27 cellular contexts compared by ENCODE assay signal in genomic region chr15:57205999-57206398, GRCh38.
DNase-seq lines count a peak whose midpoint lies in the region; ATAC-seq and TF ChIP-seq lines count a peak whose summit lies in the region.
"Had no signal": no experiment of that assay in that cellular context is flagged by ENCODE, and none has a peak within 500 bp of the region (broad histone marks: within the 10 kb centered on the region; RNA-seq: fewer than 3 reads in every experiment).

No MANE protein-coding gene starts in this region.

- no peak for TF ChIP-seq CTCF in WTC11 (IDR thresholded peaks at IDR 0.05)

- no peak overlapping the region for H3K27ac ChIP-seq in mesenchymal stem cell (ENCODE audit: low read length, poor library complexity, severe bottlenecking)
- H3K27ac ChIP-seq: heart right ventricle, HL-60 had no signal

- no peaks in the 10 kb centered on the region for H3K9me3 ChIP-seq in mesenchymal stem cell (ENCODE audit: control insufficient read depth, low read length)
- H3K9me3 ChIP-seq: heart right ventricle had no signal

- H2BK12ac ChIP-seq in mesenchymal stem cell (ENCODE audit: low read length in 2 of 2): no peak overlapping the region

- H2BK120ac ChIP-seq in mesenchymal stem cell (ENCODE audit: low read depth, low read length): no peak overlapping the region

- H2AFZ ChIP-seq in mesenchymal stem cell (ENCODE audit: low read depth, low read length): no peak overlapping the region

- CTCF ChIA-PET in WTC11 (lab: Charles Lee): no interaction called here

- H4K8ac ChIP-seq in mesenchymal stem cell (ENCODE audit: low read length): no peak overlapping the region

- no peak overlapping the region for H4K91ac ChIP-seq in mesenchymal stem cell (ENCODE audit: low read length)

- peak overlapping the region; percentile 68 for H3K27ac Mint-ChIP-seq in WTC11
- peak overlapping the region; percentile 15 for H3K27ac Mint-ChIP-seq in stimulated activated memory B cell treated with anti-CD40 and anti-IgM and Interleukin-4, amounts not matched to agents 10 μg/mL and 1 μg/mL and 100 μg/mL, for 72 hours
- H3K27ac Mint-ChIP-seq: activated CD4-positive, alpha-beta T cell treated with anti-CD3 and anti-CD28 coated beads, Interleukin-2, amount 10 ng/mL, durations not matched to agents 24 days and 14 days; activated naive CD4-positive, alpha-beta T cell treated with anti-CD3 and anti-CD28 coated beads, Interleukin-2, amount 10 ng/mL, durations not matched to agents 7 days and 5 days; activated T-helper 1 cell treated with anti-CD3 and anti-CD28 coated beads, Interleukin-12 subunit alpha, Interleukin-12 subunit beta, Interleukin-2, Interleukin-4 antibody, amounts not matched to agents 30 ng/mL and 10 ng/mL and 1 ng/mL, durations not matched to agents 14 hours and 24 hours and 36 hours had no signal

- H3K36me3 Mint-ChIP-seq in WTC11: no peaks in the 10 kb centered on the region
- H3K36me3 Mint-ChIP-seq in stimulated activated memory B cell treated with anti-CD40 and anti-IgM and Interleukin-4, amounts not matched to agents 10 μg/mL and 1 μg/mL and 100 μg/mL, for 72 hours: peaks cover 6% of the 10 kb centered on the region
- H3K36me3 Mint-ChIP-seq: activated naive CD4-positive, alpha-beta T cell treated with anti-CD3 and anti-CD28 coated beads, Interleukin-2, amount 10 ng/mL, durations not matched to agents 7 days and 5 days had no signal

- 100% methylated on average over 2 of the region's 3 CpGs for WGBS in mesenchymal stem cell

- no peak overlapping the region for H3K4me3 ChIP-seq in mesenchymal stem cell (ENCODE audit: insufficient read depth in 1 of 2, low read depth in 1 of 2, low read length in 2 of 2)
- H3K4me3 ChIP-seq: heart right ventricle, smooth muscle cell had no signal

- H2AK5ac ChIP-seq in mesenchymal stem cell (ENCODE audit: low read length, severe bottlenecking): no peak overlapping the region

- no peak overlapping the region for H3K18ac ChIP-seq in mesenchymal stem cell (ENCODE audit: low read depth in 1 of 2, low read length in 2 of 2)

- no peaks in the 10 kb centered on the region for H3K27me3 ChIP-seq in mesenchymal stem cell (ENCODE audit: control insufficient read depth in 1 of 2, insufficient read depth in 1 of 2, low read length in 2 of 2)
- H3K27me3 ChIP-seq: heart right ventricle had no signal

- peaks cover 25% of the 10 kb centered on the region for H3K79me1 ChIP-seq in mesenchymal stem cell (replicated peaks; ENCODE audit: low read length, poor library complexity, severe bottlenecking)

- peaks cover 0 to 2% of the 10 kb centered on the region in 2 experiments for H3K36me3 ChIP-seq in mesenchymal stem cell (ENCODE audit: control insufficient read depth in 1 of 2, insufficient read depth in 2 of 2, low read depth in 1 of 2, low read length in 2 of 2)

- H3K4me3 Mint-ChIP-seq in WTC11: no peak overlapping the region
- no peak overlapping the region for H3K4me3 Mint-ChIP-seq in stimulated activated memory B cell treated with anti-CD40 and anti-IgM and Interleukin-4, amounts not matched to agents 10 μg/mL and 1 μg/mL and 100 μg/mL, for 72 hours
- H3K4me3 Mint-ChIP-seq: activated CD4-positive, alpha-beta T cell treated with anti-CD3 and anti-CD28 coated beads, Interleukin-2, amount 10 ng/mL, durations not matched to agents 24 days and 14 days; activated naive CD4-positive, alpha-beta T cell treated with anti-CD3 and anti-CD28 coated beads, Interleukin-2, amount 10 ng/mL, durations not matched to agents 7 days and 5 days; activated T-helper 1 cell treated with anti-CD3 and anti-CD28 coated beads, Interleukin-12 subunit alpha, Interleukin-12 subunit beta, Interleukin-2, Interleukin-4 antibody, amounts not matched to agents 30 ng/mL and 10 ng/mL and 1 ng/mL, durations not matched to agents 14 hours and 24 hours and 36 hours had no signal

- H3K27me3 Mint-ChIP-seq in WTC11 (ENCODE audit: low read depth): no peaks in the 10 kb centered on the region
- H3K27me3 Mint-ChIP-seq in stimulated activated memory B cell treated with anti-CD40 and anti-IgM and Interleukin-4, amounts not matched to agents 10 μg/mL and 1 μg/mL and 100 μg/mL, for 72 hours: no peaks in the 10 kb centered on the region
- H3K27me3 Mint-ChIP-seq: activated CD4-positive, alpha-beta T cell treated with anti-CD3 and anti-CD28 coated beads, Interleukin-2, amount 10 ng/mL, durations not matched to agents 24 days and 14 days; activated naive CD4-positive, alpha-beta T cell treated with anti-CD3 and anti-CD28 coated beads, Interleukin-2, amount 10 ng/mL, durations not matched to agents 7 days and 5 days had no signal

- H3K23ac ChIP-seq in mesenchymal stem cell (ENCODE audit: low read length in 2 of 2): no peak overlapping the region

- H3K4me2 ChIP-seq in mesenchymal stem cell (ENCODE audit: low read length, poor library complexity, severe bottlenecking): no peak overlapping the region
- H3K4me2 ChIP-seq: smooth muscle cell had no signal

- POLR2A ChIA-PET in WTC11 (lab: Charles Lee): no interaction called here

- H3K4me1 Mint-ChIP-seq in WTC11: peaks cover 42% of the 10 kb centered on the region
- no peaks in the 10 kb centered on the region for H3K4me1 Mint-ChIP-seq in stimulated activated memory B cell treated with anti-CD40 and anti-IgM and Interleukin-4, amounts not matched to agents 10 μg/mL and 1 μg/mL and 100 μg/mL, for 72 hours
- H3K4me1 Mint-ChIP-seq: activated naive CD4-positive, alpha-beta T cell treated with anti-CD3 and anti-CD28 coated beads, Interleukin-2, amount 10 ng/mL, durations not matched to agents 7 days and 5 days had no signal

- DNase-seq in NCI-H2081 (lab: John Stamatoyannopoulos, UW) (peak; percentile 37 to 67), NCI-H2081 treated with DMSO at 0.1 percent for 48 hours (lab: John Stamatoyannopoulos, UW) (no peak), NCI-H345 treated with DMSO at 0.1 percent for 48 hours (lab: John Stamatoyannopoulos, UW; ENCODE audit: unreplicated experiment) (peak; percentile 51), WTC11 (ENCODE audit: low spot score) (no peak), NCI-H2107 (lab: John Stamatoyannopoulos, UW) (no peak), mesenchymal stem cell (no peak), RKO (ENCODE audit: low spot score) (no peak)
- DNase-seq: ACHN; activated CD4-positive, alpha-beta T cell treated with anti-CD3 and anti-CD28 coated beads, Interleukin-2, amount 10 ng/mL, durations not matched to agents 24 days and 14 days; activated naive CD4-positive, alpha-beta T cell treated with anti-CD3 and anti-CD28 coated beads, Interleukin-2, amount 10 ng/mL, durations not matched to agents 7 days and 5 days; amniotic stem cell; C1 segment of cervical spinal cord; Calu3; effector CD8-positive, alpha-beta T cell; foreskin fibroblast; HCEC 1CT; heart right ventricle; mammary epithelial cell; occipital lobe; RPMI8226; T-helper 2 cell had no signal

- no peak for ATAC-seq in WTC11
- no peak for ATAC-seq in stimulated activated memory B cell treated with anti-CD40 and anti-IgM and Interleukin-4, amounts not matched to agents 10 μg/mL and 1 μg/mL and 100 μg/mL, for 72 hours
- ATAC-seq: heart right ventricle, HepG2, SK-N-SH treated with all-trans-retinoic acid at 6 μM for 48 hours had no signal

- H3K4me1 ChIP-seq in mesenchymal stem cell (ENCODE audit: control insufficient read depth, insufficient read depth, low read depth, low read length): peaks cover 2% of the 10 kb centered on the region

- no peaks in the 10 kb centered on the region for H3K9me3 Mint-ChIP-seq in WTC11
- no peaks in the 10 kb centered on the region for H3K9me3 Mint-ChIP-seq in stimulated activated memory B cell treated with anti-CD40 and anti-IgM and Interleukin-4, amounts not matched to agents 10 μg/mL and 1 μg/mL and 100 μg/mL, for 72 hours
- H3K9me3 Mint-ChIP-seq: activated CD4-positive, alpha-beta T cell treated with anti-CD3 and anti-CD28 coated beads, Interleukin-2, amount 10 ng/mL, durations not matched to agents 24 days and 14 days; activated naive CD4-positive, alpha-beta T cell treated with anti-CD3 and anti-CD28 coated beads, Interleukin-2, amount 10 ng/mL, durations not matched to agents 7 days and 5 days; activated T-helper 1 cell treated with anti-CD3 and anti-CD28 coated beads, Interleukin-12 subunit alpha, Interleukin-12 subunit beta, Interleukin-2, Interleukin-4 antibody, amounts not matched to agents 30 ng/mL and 10 ng/mL and 1 ng/mL, durations not matched to agents 14 hours and 24 hours and 36 hours had no signal

- H2BK5ac ChIP-seq in mesenchymal stem cell (ENCODE audit: low read depth, low read length, poor library complexity, severe bottlenecking): no peak overlapping the region

- H3K4ac ChIP-seq in mesenchymal stem cell (ENCODE audit: low read depth in 1 of 2, low read length in 2 of 2): no peak overlapping the region

- H3K14ac ChIP-seq in mesenchymal stem cell (ENCODE audit: low read length in 2 of 2): no peak overlapping the region

- H2BK15ac ChIP-seq in mesenchymal stem cell (ENCODE audit: low read depth, poor library complexity, severe bottlenecking): no peak overlapping the region

- H3K9ac ChIP-seq in mesenchymal stem cell (ENCODE audit: low read length): no peak overlapping the region

TF ChIP-seq in WTC11, 78 proteins besides CTCF, POLR2A, EP300 and RAD21 (continues in another document):
- TF ChIP-seq ZSCAN18 (CRISPR knock-in tag; IDR thresholded peaks at IDR 0.05) (no peak), RELA (CRISPR knock-in tag; IDR thresholded peaks at IDR 0.05; ENCODE audit: borderline replicate concordance) (no peak), NFE2L1 (CRISPR knock-in tag; IDR thresholded peaks at IDR 0.05) (no peak), ZMAT4 (CRISPR knock-in tag; IDR thresholded peaks at IDR 0.05) (no peak)

Comparison
In these comparisons a context has a peak if more than half of its experiments do, and no peak if none do; other contexts are left out.
1. DNase-seq: peak in NCI-H2081 (2 of 2) and NCI-H345 treated with DMSO at 0.1 percent for 48 hours (single experiment); none in NCI-H2081 treated with DMSO at 0.1 percent for 48 hours (single experiment), WTC11 (single experiment), NCI-H2107 (single experiment), mesenchymal stem cell (single experiment) and RKO (single experiment).